Comparison of ENCODE assay signal across 22 cellular contexts in genomic region chr3:135224963-135225362, GRCh38.
"Had no signal": no experiment of that assay in that cellular context is flagged by ENCODE, and none has a peak within 500 bp of the region (broad histone marks: within the 10 kb centered on the region; RNA-seq: fewer than 3 reads in every experiment).

No MANE protein-coding gene starts in this region.

- H3K27me3 Mint-ChIP-seq: activated naive CD8-positive, alpha-beta T cell treated with anti-CD3 and anti-CD28 coated beads for 36 hours; progenitor cell of endocrine pancreas had no signal

- H2AFZ ChIP-seq: neural progenitor cell had no signal

- H3K36me3 ChIP-seq: esophagus muscularis mucosa, gastroesophageal sphincter, heart right ventricle, neural progenitor cell, thyroid gland had no signal

- H3K27me3 ChIP-seq: esophagus muscularis mucosa, gastroesophageal sphincter, heart right ventricle, neural progenitor cell, thyroid gland had no signal

- H3K9ac ChIP-seq: neural progenitor cell had no signal

- H3K4me2 ChIP-seq: neural progenitor cell had no signal

- ATAC-seq: gastroesophageal sphincter, heart right ventricle had no signal

- H3K4me3 Mint-ChIP-seq: activated naive CD8-positive, alpha-beta T cell treated with anti-CD3 and anti-CD28 coated beads for 36 hours; immature natural killer cell; memory B cell; neural progenitor cell had no signal

- FAIRE-seq: endothelial cell of umbilical vein, urothelium cell line had no signal

- H3K9me3 ChIP-seq: esophagus muscularis mucosa, gastroesophageal sphincter, heart right ventricle, thyroid gland had no signal

- H3K4me1 ChIP-seq: gastroesophageal sphincter, neural progenitor cell, thyroid gland had no signal

- H3K27ac Mint-ChIP-seq: activated naive CD8-positive, alpha-beta T cell treated with anti-CD3 and anti-CD28 coated beads for 36 hours; immature natural killer cell; memory B cell; neural progenitor cell; progenitor cell of endocrine pancreas had no signal

- H3K4me1 Mint-ChIP-seq: activated naive CD8-positive, alpha-beta T cell treated with anti-CD3 and anti-CD28 coated beads for 36 hours; immature natural killer cell; memory B cell had no signal

- H3K4me3 ChIP-seq: esophagus muscularis mucosa, gastroesophageal sphincter, heart right ventricle, neural progenitor cell, thyroid gland had no signal

- DNase-seq: activated CD4-positive, alpha-beta T cell treated with anti-CD3 and anti-CD28 coated beads for 1 hour; activated CD4-positive, alpha-beta T cell treated with anti-CD3 and anti-CD28 coated beads, Interleukin-2, amount 50 U/mL, for 48 hours; activated naive CD4-positive, alpha-beta T cell; activated naive CD8-positive, alpha-beta T cell treated with anti-CD3 and anti-CD28 coated beads for 36 hours; amniotic stem cell; dermis blood vessel endothelial cell; effector memory CD4-positive, alpha-beta T cell; heart right ventricle; immature natural killer cell; kidney glomerular epithelial cell; stimulated activated CD4-positive, alpha-beta T cell treated with anti-CD3 and anti-CD28 coated beads, Interleukin-12 subunit alpha, Interleukin-12 subunit beta, amount 100 ng/mL, for 4 hours; stimulated activated CD4-positive, alpha-beta T cell treated with anti-CD3 and anti-CD28 coated beads, Interleukin-1b, Interleukin-23, amount 100 ng/mL, for 48 hours; stimulated activated CD8-positive, alpha-beta memory T cell treated with anti-CD3 and anti-CD28 coated beads, Interleukin-4, amount 100 ng/mL, for 48 hours; stimulated activated naive CD4-positive, alpha-beta T cell; thyroid gland had no signal

- H3K9me3 Mint-ChIP-seq: activated naive CD8-positive, alpha-beta T cell treated with anti-CD3 and anti-CD28 coated beads for 36 hours; neural progenitor cell had no signal

- H3K36me3 Mint-ChIP-seq: activated naive CD8-positive, alpha-beta T cell treated with anti-CD3 and anti-CD28 coated beads for 36 hours; immature natural killer cell; memory B cell; neural progenitor cell had no signal

- H3K27ac ChIP-seq: esophagus muscularis mucosa, gastroesophageal sphincter, heart right ventricle, neural progenitor cell, thyroid gland had no signal
